Comparison of ENCODE assay signal across 13 cellular contexts in the genomic region with DNA sequence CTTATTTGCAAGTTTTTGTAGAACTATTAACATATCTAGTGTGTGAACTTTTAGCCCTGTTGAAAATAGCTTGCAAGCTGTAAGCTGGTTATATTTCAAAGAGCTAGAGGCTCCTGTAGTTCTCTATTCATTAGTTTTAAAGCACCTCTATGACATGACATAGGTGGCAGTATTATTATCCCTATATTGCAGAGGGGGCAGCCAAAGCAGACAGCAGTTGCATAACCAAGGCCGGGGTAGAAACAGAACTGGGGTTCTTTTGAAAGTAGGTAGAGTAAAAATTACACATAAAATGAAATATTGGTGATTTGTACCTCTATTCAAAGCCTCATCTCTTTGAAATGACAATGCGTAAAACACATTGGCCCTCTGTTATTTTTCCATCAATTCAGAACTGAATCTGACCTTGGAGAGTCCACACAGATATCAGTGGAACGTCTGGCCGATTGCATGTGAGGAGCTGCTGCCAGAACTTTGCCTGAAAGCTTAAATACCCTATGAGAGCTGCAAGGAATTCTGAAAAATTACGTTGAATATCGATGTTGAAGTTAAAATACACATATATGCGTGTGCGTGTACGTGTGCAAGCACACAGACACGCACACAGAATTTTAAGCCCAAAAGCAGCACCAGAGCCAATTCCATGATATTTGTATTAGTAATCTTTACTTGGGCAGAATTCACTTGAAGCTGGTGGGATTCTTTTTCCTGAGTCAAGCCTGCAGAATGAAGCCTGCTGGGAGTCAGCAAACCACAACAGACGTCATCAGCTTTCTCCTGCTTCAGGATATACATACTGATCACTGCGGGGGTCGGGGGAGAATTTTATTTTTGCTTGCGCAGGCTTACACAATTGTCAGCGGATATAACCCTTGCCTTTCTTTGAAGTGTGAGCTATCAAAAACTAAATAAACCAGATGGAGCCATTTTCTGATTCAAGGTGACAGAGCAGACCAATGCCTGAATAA.
DNase-seq lines count a peak whose midpoint lies in the region; ATAC-seq, FAIRE-seq and TF ChIP-seq lines count a peak whose summit lies in the region.
"Had no signal": no experiment of that assay in that cellular context is flagged by ENCODE, and none has a peak within 500 bp of the region (broad histone marks: within the 10 kb centered on the region; RNA-seq: fewer than 3 reads in every experiment).

No MANE protein-coding gene starts in this region.

- in situ Hi-C loops in astrocyte of the cerebellum (cut with HindIII; ENCODE audit: low sequenced_read_pairs): no loop called here

- no peak overlapping the region for H3K27ac Mint-ChIP-seq in CD4-positive, alpha-beta T cell
- H3K27ac Mint-ChIP-seq: activated naive CD4-positive, alpha-beta T cell treated with anti-CD3 and anti-CD28 coated beads, Interleukin-2, amount 10 ng/mL, durations not matched to agents 7 days and 5 days had no signal

- DNase-seq in AG04449 (ENCODE audit: low read depth, low spot score) (peak; percentile 99), HTR-8/SVneo (ENCODE audit: insufficient read length, low spot score) (peak; percentile 79), astrocyte of the cerebellum (ENCODE audit: low read depth) (peak; percentile 100), islet precursor cell (peak; percentile 78), NCI-H1436 (lab: John Stamatoyannopoulos, UW) (no peak), hippocampal formation (lab: John Stamatoyannopoulos, UW) (no peak)
- DNase-seq in CD4-positive, alpha-beta T cell: no peak
- DNase-seq: activated CD4-positive, CD25-positive, alpha-beta regulatory T cell treated with anti-CD3 and anti-CD28 coated beads, Interleukin-2, amount 50 U/mL, for 72 hours; activated naive CD4-positive, alpha-beta T cell treated with anti-CD3 and anti-CD28 coated beads, Interleukin-2, amount 10 ng/mL, durations not matched to agents 7 days and 5 days; lower lobe of right lung; NCI-H1417 had no signal

- no peak for TF ChIP-seq CTCF in AG04449 (IDR thresholded peaks at IDR 0.05; ENCODE audit: insufficient read depth, low read length, missing control alignments)
- no peak for TF ChIP-seq CTCF in astrocyte of the cerebellum (IDR thresholded peaks at IDR 0.05; ENCODE audit: low read depth, low read length, missing control alignments)
- TF ChIP-seq CTCF in CD4-positive, alpha-beta T cell (IDR thresholded peaks at IDR 0.05): no peak

- no peaks in the 10 kb centered on the region for H3K27me3 Mint-ChIP-seq in CD4-positive, alpha-beta T cell
- H3K27me3 Mint-ChIP-seq: activated naive CD4-positive, alpha-beta T cell treated with anti-CD3 and anti-CD28 coated beads, Interleukin-2, amount 10 ng/mL, durations not matched to agents 7 days and 5 days had no signal

- H3K27me3 ChIP-seq in CD4-positive, alpha-beta T cell (ENCODE audit: control insufficient read depth, insufficient read depth, low read length): no peaks in the 10 kb centered on the region

- CTCF ChIA-PET in AG04449 (lab: Yijun Ruan, JAX): interaction anchor here (1.1 to 1.7 kb wide), 4 partner anchors 12 to 478 kb away, joined by 3 to 8 read pairs (median 5); no protein-coding TSS in a partner anchor
- CTCF ChIA-PET in CD4-positive, alpha-beta T cell (lab: Charles Lee): no interaction called here

- no peaks in the 10 kb centered on the region for H3K36me3 Mint-ChIP-seq in CD4-positive, alpha-beta T cell (ENCODE audit: low read depth)
- H3K36me3 Mint-ChIP-seq: activated naive CD4-positive, alpha-beta T cell treated with anti-CD3 and anti-CD28 coated beads, Interleukin-2, amount 10 ng/mL, durations not matched to agents 7 days and 5 days had no signal

- POLR2A ChIA-PET in AG04449 (lab: Yijun Ruan, JAX): interaction anchor here (0.6 to 1.1 kb wide), 3 partner anchors 18 to 123 kb away, joined by 3 read pairs; no protein-coding TSS in a partner anchor
- POLR2A ChIA-PET in CD4-positive, alpha-beta T cell (lab: Charles Lee): no interaction called here

- intact Hi-C loops in CD4-positive, alpha-beta T cell (cut with DNase I, micrococcal nuclease): no loop called here

- H3K4me3 ChIP-seq in AG04449 (ENCODE audit: low read depth, low read length) (no peak overlapping the region), astrocyte of the cerebellum (ENCODE audit: low read depth, low read length) (no peak overlapping the region)
- H3K4me3 ChIP-seq: lower lobe of right lung, PC-9 had no signal

- H3K9me3 Mint-ChIP-seq in CD4-positive, alpha-beta T cell: peaks cover 3% of the 10 kb centered on the region
- H3K9me3 Mint-ChIP-seq: activated naive CD4-positive, alpha-beta T cell treated with anti-CD3 and anti-CD28 coated beads, Interleukin-2, amount 10 ng/mL, durations not matched to agents 7 days and 5 days had no signal

- no peak for ATAC-seq in CD4-positive, alpha-beta T cell (ENCODE audit: poor library complexity)
- no peak for ATAC-seq in HG03378 (IDR thresholded peaks at IDR 0.05; ENCODE audit: unreplicated experiment)
- ATAC-seq: lower lobe of right lung had no signal

- no peaks in the 10 kb centered on the region for H3K4me1 Mint-ChIP-seq in CD4-positive, alpha-beta T cell (ENCODE audit: low read depth)
- H3K4me1 Mint-ChIP-seq: activated naive CD4-positive, alpha-beta T cell treated with anti-CD3 and anti-CD28 coated beads, Interleukin-2, amount 10 ng/mL, durations not matched to agents 7 days and 5 days had no signal

- FAIRE-seq in HTR-8/SVneo (lab: Jason Lieb, UNC): no peak

- no peak overlapping the region for H3K27ac ChIP-seq in CD4-positive, alpha-beta T cell (ENCODE audit: low read depth, low read length)
- H3K27ac ChIP-seq: lower lobe of right lung, PC-9 had no signal

- no peak overlapping the region for H3K4me3 Mint-ChIP-seq in CD4-positive, alpha-beta T cell
- H3K4me3 Mint-ChIP-seq: activated naive CD4-positive, alpha-beta T cell treated with anti-CD3 and anti-CD28 coated beads, Interleukin-2, amount 10 ng/mL, durations not matched to agents 7 days and 5 days had no signal

- H3K9me3 ChIP-seq in CD4-positive, alpha-beta T cell (ENCODE audit: control insufficient read depth, low read length): no peaks in the 10 kb centered on the region
- H3K9me3 ChIP-seq: lower lobe of right lung had no signal

Comparison
In these comparisons a context has a peak if more than half of its experiments do, and no peak if none do; other contexts are left out.
1. DNase-seq: peak in AG04449 (single experiment), HTR-8/SVneo (single experiment), astrocyte of the cerebellum (single experiment) and islet precursor cell (single experiment); none in NCI-H1436 (single experiment), CD4-positive, alpha-beta T cell (0 of 10) and hippocampal formation (0 of 2).